In the genomic region with DNA sequence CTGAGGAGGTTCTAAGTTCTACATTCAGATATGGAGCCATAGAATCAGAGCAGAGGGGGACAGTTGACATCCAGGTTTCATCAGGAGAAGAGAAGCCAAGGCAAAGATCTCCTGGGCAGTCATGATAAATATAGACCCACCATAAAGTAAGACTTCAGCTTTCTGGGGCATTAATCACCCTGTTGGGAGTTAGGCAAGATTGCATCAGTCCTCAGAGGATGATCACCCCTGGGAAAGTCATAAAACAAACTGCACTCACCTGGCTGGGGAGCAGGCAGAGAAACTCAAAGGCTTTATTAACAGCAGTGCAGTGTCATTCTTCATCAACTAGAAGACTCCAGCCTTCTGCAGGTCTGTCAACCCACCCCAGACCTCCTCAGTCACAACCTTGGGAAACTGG, we compare ENCODE assay signal across 27 cellular contexts.
A peak's percentile ranks its signal among the peaks of the same experiment; 100 is the strongest.
DNase-seq lines count a peak whose midpoint lies in the region; ATAC-seq and TF ChIP-seq lines count a peak whose summit lies in the region.
"Had no signal": no experiment of that assay in that cellular context is flagged by ENCODE, and none has a peak within 500 bp of the region (broad histone marks: within the 10 kb centered on the region; RNA-seq: fewer than 3 reads in every experiment).

No MANE protein-coding gene starts in this region.

- intact Hi-C loops in dorsolateral prefrontal cortex (cut with DNase I), result no loop called here

- H3K27me3 ChIP-seq in foreskin keratinocyte (no peaks in the 10 kb centered on the region), dorsolateral prefrontal cortex (no peaks in the 10 kb centered on the region)
- H3K27me3 ChIP-seq: brain microvascular endothelial cell, Peyer's patch, spleen, testis had no signal

- ATAC-seq in foreskin keratinocyte, result peak; percentile 43
- ATAC-seq: activated CD8-positive, alpha-beta T cell treated with anti-CD3 and anti-CD28 coated beads, Interleukin-2, amount 10 ng/mL, durations not matched to agents 7 days and 5 days had no signal

- H3K27ac ChIP-seq in foreskin keratinocyte, result no peak overlapping the region
- no peak overlapping the region for H3K27ac ChIP-seq in dorsolateral prefrontal cortex
- H3K27ac ChIP-seq: brain microvascular endothelial cell, parathyroid adenoma, Peyer's patch, spleen, testis had no signal

- TF ChIP-seq CTCF in foreskin keratinocyte (conservative IDR thresholded peaks at IDR 0.05) (no peak), dorsolateral prefrontal cortex (IDR thresholded peaks at IDR 0.05 in 54 of 56, conservative IDR thresholded peaks at IDR 0.05 in 2 of 56; ENCODE audit: low read depth in 1 of 56, partially characterized antibody in 56 of 56) (no peak)

- DNase-seq in ELR (ENCODE audit: low read depth) (peak; percentile 22), M059J (ENCODE audit: low read depth) (peak; percentile 18), SW480 (ENCODE audit: low spot score) (peak; percentile 57), foreskin keratinocyte (peak; percentile 38 to 64), NCI-H2081 (lab: John Stamatoyannopoulos, UW) (no peak), dorsolateral prefrontal cortex (no peak), cerebellar cortex (ENCODE audit: low spot score) (no peak)
- DNase-seq: activated CD4-positive, alpha-beta T cell treated with anti-CD3 and anti-CD28 coated beads for 4 hours; activated CD8-positive, alpha-beta T cell treated with anti-CD3 and anti-CD28 coated beads, Interleukin-2, amount 10 ng/mL, durations not matched to agents 7 days and 5 days; amniotic stem cell; brain microvascular endothelial cell; CD4-positive, alpha-beta T cell; DND-41; effector CD8-positive, alpha-beta T cell; Karpas-422; kidney; NCI-H1105; NCI-H187; NCI-H524 treated with DMSO at 0.1 percent for 48 hours; NK-92 treated with Interleukin-12 subunit alpha and Interleukin-12 subunit beta, amount 100 ng/mL, for 24 hours; Peyer's patch; retina; SIG-M5; spleen; stimulated activated CD8-positive, alpha-beta memory T cell treated with anti-CD3 and anti-CD28 coated beads, Interleukin-4, amount 100 ng/mL, for 48 hours; testis had no signal

- H3K4me3 ChIP-seq in dorsolateral prefrontal cortex, result no peak overlapping the region
- H3K4me3 ChIP-seq: Peyer's patch, spleen, testis had no signal

- peaks cover 5% of the 10 kb centered on the region for H3K4me1 ChIP-seq in foreskin keratinocyte
- H3K4me1 ChIP-seq: parathyroid adenoma, Peyer's patch, testis had no signal

Comparison
In these comparisons a context has a peak if more than half of its experiments do, and no peak if none do; other contexts are left out.
1. DNase-seq: peak in ELR (single experiment), M059J (single experiment), SW480 (single experiment) and foreskin keratinocyte (2 of 2); none in NCI-H2081 (0 of 2), dorsolateral prefrontal cortex (0 of 10) and cerebellar cortex (single experiment).